8 cellular contexts compared by ENCODE assay signal in the genomic region with DNA sequence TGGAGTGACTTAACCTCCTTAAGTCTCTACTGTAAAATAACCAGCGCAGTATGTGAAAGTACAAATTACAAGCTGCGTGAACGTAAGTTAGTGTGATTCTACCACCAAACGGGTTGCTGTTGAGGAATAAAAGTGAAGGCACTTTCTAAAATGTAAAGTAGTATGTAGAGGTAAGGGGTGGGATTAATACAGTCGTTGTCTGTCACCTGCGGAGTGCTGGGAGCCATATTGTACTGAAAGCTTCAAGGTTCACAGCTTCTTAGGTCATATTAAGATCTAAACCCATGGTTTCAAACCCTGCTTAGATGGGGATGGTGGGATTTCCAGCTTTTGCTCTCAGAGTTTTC.
DNase-seq lines count a peak whose midpoint lies in the region; ATAC-seq and TF ChIP-seq lines count a peak whose summit lies in the region.

No MANE protein-coding gene starts in this region.

- H3K9me3 ChIP-seq in WERI-Rb-1 (ENCODE audit: severe bottlenecking) (no peaks in the 10 kb centered on the region), iPS DF 6.9 (ENCODE audit: control insufficient read depth, insufficient read depth, low read length) (no peaks in the 10 kb centered on the region), stomach smooth muscle (ENCODE audit: control insufficient read depth in 2 of 2, low read length in 2 of 2) (no peaks in the 10 kb centered on the region)

- H3K27me3 ChIP-seq in WERI-Rb-1 (ENCODE audit: insufficient read depth, low read depth, severe bottlenecking), result no peaks in the 10 kb centered on the region
- H3K27me3 ChIP-seq in iPS DF 6.9 (ENCODE audit: control insufficient read depth, insufficient read depth, low read length), result no peaks in the 10 kb centered on the region
- no peaks in the 10 kb centered on the region for H3K27me3 ChIP-seq in stomach smooth muscle (ENCODE audit: control insufficient read depth in 1 of 2, insufficient read depth in 2 of 2, low read length in 2 of 2)

- H3K9ac ChIP-seq in stomach smooth muscle (ENCODE audit: low read length in 2 of 2), result peak overlapping the region; percentile 94 to 99

- ATAC-seq in GM21723 (IDR thresholded peaks at IDR 0.05; ENCODE audit: unreplicated experiment), result no peak
- no peak for ATAC-seq in HG03175 (IDR thresholded peaks at IDR 0.05; ENCODE audit: unreplicated experiment)

- peak; percentile 3 for DNase-seq in activated naive CD4-positive, alpha-beta T cell treated with Interleukin-2 at 50 U/mL for 16 hours
- DNase-seq in activated naive CD4-positive, alpha-beta T cell (lab: John Stamatoyannopoulos, UW), result no peak
- peak; percentile 27 for DNase-seq in WERI-Rb-1
- no peak for DNase-seq in iPS DF 6.9 (ENCODE audit: low read depth, low spot score)
- DNase-seq in NCI-H774 (lab: John Stamatoyannopoulos, UW), result no peak

- H3K27ac ChIP-seq in WERI-Rb-1 (peak overlapping the region; percentile 96), iPS DF 6.9 (ENCODE audit: low read length) (no peak overlapping the region), stomach smooth muscle (ENCODE audit: low read length) (peak overlapping the region; percentile 94)

- H3K4me3 ChIP-seq in WERI-Rb-1 (ENCODE audit: low read depth, low read length) (peak overlapping the region; percentile 99), iPS DF 6.9 (ENCODE audit: low read length) (peak overlapping the region; percentile 73; the same call in 1 of the 2 replicates), stomach smooth muscle (ENCODE audit: low read length in 2 of 2) (peak overlapping the region; percentile 96 to 99)

- H3K4me1 ChIP-seq in iPS DF 6.9 (ENCODE audit: control insufficient read depth, insufficient read depth, low read length), result peaks cover 2% of the 10 kb centered on the region; the same call in 1 of the 2 replicates
- peaks cover 26% of the 10 kb centered on the region for H3K4me1 ChIP-seq in stomach smooth muscle (ENCODE audit: control insufficient read depth, insufficient read depth, low read length)

- H3K36me3 ChIP-seq in WERI-Rb-1, result peaks cover 10% of the 10 kb centered on the region
- H3K36me3 ChIP-seq in iPS DF 6.9 (ENCODE audit: control insufficient read depth, insufficient read depth, low read length), result no peaks in the 10 kb centered on the region
- H3K36me3 ChIP-seq in stomach smooth muscle (ENCODE audit: control insufficient read depth in 2 of 2, insufficient read depth in 2 of 2, low read length in 2 of 2), result no peaks in the 10 kb centered on the region

- WGBS in iPS DF 6.9 (ENCODE audit: insufficient coverage, insufficient read length), result no CpG with 5 or more reads among the region's 6 CpGs

- TF ChIP-seq CTCF in WERI-Rb-1 (IDR thresholded peaks at IDR 0.05; ENCODE audit: low read depth, low read length), result no peak

Comparison
In these comparisons a context has a peak if more than half of its experiments do, and no peak if none do; other contexts are left out.
1. DNase-seq: peak in activated naive CD4-positive, alpha-beta T cell treated with Interleukin-2 at 50 U/mL for 16 hours (single experiment) and WERI-Rb-1 (single experiment); none in activated naive CD4-positive, alpha-beta T cell (0 of 4), iPS DF 6.9 (single experiment) and NCI-H774 (single experiment).
2. Peak in every context shown above with its lines, with median percentiles within 50 percentile points of each other: H3K4me3 ChIP-seq.